ENCODE assay signal across 24 cellular contexts in genomic region chr1:161311595-161312181, GRCh38. TPM values are rescaled to one million over a fixed set of nuclear protein-coding genes. Genes with fewer than 3 reads are reported as not detected.
"Had no signal": no experiment of that assay in that cellular context is flagged by ENCODE, and none has a peak within 500 bp of the region (broad histone marks: within the 10 kb centered on the region; RNA-seq: fewer than 3 reads in every experiment).

No MANE protein-coding gene starts in this region.

- H3K9ac ChIP-seq: neural progenitor cell had no signal

- H3K36me3 ChIP-seq: cardiac muscle cell, neural progenitor cell, upper lobe of right lung had no signal

- H3K9me3 ChIP-seq: upper lobe of right lung had no signal

- H3K4me2 ChIP-seq: neural progenitor cell had no signal

- H3K4me3 Mint-ChIP-seq: activated CD4-positive, alpha-beta memory T cell treated with anti-CD3 and anti-CD28 coated beads, Interleukin-2, amount 10 ng/mL, durations not matched to agents 7 days and 5 days; activated CD8-positive, alpha-beta memory T cell treated with anti-CD3 and anti-CD28 coated beads, Interleukin-2, amount 10 ng/mL, durations not matched to agents 7 days and 5 days; activated naive CD8-positive, alpha-beta T cell treated with anti-CD3 and anti-CD28 coated beads for 36 hours; effector memory CD8-positive, alpha-beta T cell; memory B cell; neural progenitor cell had no signal

- ATAC-seq: activated CD8-positive, alpha-beta memory T cell treated with anti-CD3 and anti-CD28 coated beads, Interleukin-2, amount 10 ng/mL, durations not matched to agents 7 days and 5 days; effector memory CD8-positive, alpha-beta T cell; right cardiac atrium; stimulated activated naive CD8-positive, alpha-beta T cell treated with anti-CD3 and anti-CD28 coated beads, Interleukin-15, Interleukin-2, amounts not matched to agents 100 U/mL and 50 U/mL, for 24 hours; upper lobe of right lung had no signal

- H2AFZ ChIP-seq: neural progenitor cell had no signal

- DNase-seq: activated CD4-positive, alpha-beta memory T cell treated with anti-CD3 and anti-CD28 coated beads, Interleukin-2, amount 10 ng/mL, durations not matched to agents 7 days and 5 days; activated CD4-positive, alpha-beta T cell treated with anti-CD3 and anti-CD28 coated beads for 48 hours; activated CD4-positive, CD25-positive, alpha-beta regulatory T cell; activated CD8-positive, alpha-beta memory T cell treated with anti-CD3 and anti-CD28 coated beads, Interleukin-2, amount 10 ng/mL, durations not matched to agents 7 days and 5 days; activated naive CD8-positive, alpha-beta T cell treated with anti-CD3 and anti-CD28 coated beads for 36 hours; amygdala; dermis blood vessel endothelial cell; effector memory CD8-positive, alpha-beta T cell; foreskin fibroblast; glutamatergic neuron; hippocampal formation; islet precursor cell; right cardiac atrium; stimulated activated naive CD8-positive, alpha-beta T cell treated with anti-CD3 and anti-CD28 coated beads, Interleukin-15, Interleukin-2, amounts not matched to agents 100 U/mL and 50 U/mL, for 24 hours; substantia nigra; upper lobe of right lung had no signal

- H3K36me3 Mint-ChIP-seq: activated naive CD8-positive, alpha-beta T cell treated with anti-CD3 and anti-CD28 coated beads for 36 hours; memory B cell; neural progenitor cell had no signal

- H3K27me3 Mint-ChIP-seq: activated CD8-positive, alpha-beta memory T cell treated with anti-CD3 and anti-CD28 coated beads, Interleukin-2, amount 10 ng/mL, durations not matched to agents 7 days and 5 days; activated naive CD8-positive, alpha-beta T cell treated with anti-CD3 and anti-CD28 coated beads for 36 hours; effector memory CD8-positive, alpha-beta T cell; memory B cell had no signal

- H3K9me3 Mint-ChIP-seq: activated CD4-positive, alpha-beta memory T cell treated with anti-CD3 and anti-CD28 coated beads, Interleukin-2, amount 10 ng/mL, durations not matched to agents 7 days and 5 days; activated naive CD8-positive, alpha-beta T cell treated with anti-CD3 and anti-CD28 coated beads for 36 hours; effector memory CD8-positive, alpha-beta T cell; memory B cell; neural progenitor cell had no signal

- H3K27me3 ChIP-seq: cardiac muscle cell, neural progenitor cell, upper lobe of right lung had no signal

- H3K27ac Mint-ChIP-seq: activated CD4-positive, alpha-beta memory T cell treated with anti-CD3 and anti-CD28 coated beads, Interleukin-2, amount 10 ng/mL, durations not matched to agents 7 days and 5 days; activated CD8-positive, alpha-beta memory T cell treated with anti-CD3 and anti-CD28 coated beads, Interleukin-2, amount 10 ng/mL, durations not matched to agents 7 days and 5 days; activated naive CD8-positive, alpha-beta T cell treated with anti-CD3 and anti-CD28 coated beads for 36 hours; memory B cell; neural progenitor cell; progenitor cell of endocrine pancreas had no signal

- H3K27ac ChIP-seq: cardiac muscle cell, neural progenitor cell, skin epidermis, upper lobe of right lung had no signal

- H3K4me3 ChIP-seq: cardiac muscle cell, neural progenitor cell, skin epidermis, upper lobe of right lung had no signal

RNA-seq across cellular contexts. Expression of gene PCP4L1, which starts 53.1 kb away (rescaled TPM):
- total RNA-seq: activated CD8-positive, alpha-beta memory T cell treated with anti-CD3 and anti-CD28 coated beads, Interleukin-2, amount 10 ng/mL, durations not matched to agents 7 days and 5 days; dermis blood vessel endothelial cell; mononuclear cell; osteoblast had no signal
- polyA plus RNA-seq: cardiac muscle cell had no signal

RNA-seq across cellular contexts. Expression of gene CFAP126, which starts 56.0 kb away (rescaled TPM):
- total RNA-seq: activated CD4-positive, alpha-beta memory T cell treated with anti-CD3 and anti-CD28 coated beads, Interleukin-2, amount 10 ng/mL, durations not matched to agents 7 days and 5 days; activated CD8-positive, alpha-beta memory T cell treated with anti-CD3 and anti-CD28 coated beads, Interleukin-2, amount 10 ng/mL, durations not matched to agents 7 days and 5 days; activated naive CD8-positive, alpha-beta T cell treated with anti-CD3 and anti-CD28 coated beads for 36 hours; cardiac muscle cell; dermis blood vessel endothelial cell; liver; mononuclear cell; osteoblast; right cardiac atrium; upper lobe of right lung had no signal
- polyA plus RNA-seq: cardiac muscle cell, liver, right cardiac atrium had no signal
